Comparison of ENCODE assay signal across 12 cellular contexts in the genomic region with DNA sequence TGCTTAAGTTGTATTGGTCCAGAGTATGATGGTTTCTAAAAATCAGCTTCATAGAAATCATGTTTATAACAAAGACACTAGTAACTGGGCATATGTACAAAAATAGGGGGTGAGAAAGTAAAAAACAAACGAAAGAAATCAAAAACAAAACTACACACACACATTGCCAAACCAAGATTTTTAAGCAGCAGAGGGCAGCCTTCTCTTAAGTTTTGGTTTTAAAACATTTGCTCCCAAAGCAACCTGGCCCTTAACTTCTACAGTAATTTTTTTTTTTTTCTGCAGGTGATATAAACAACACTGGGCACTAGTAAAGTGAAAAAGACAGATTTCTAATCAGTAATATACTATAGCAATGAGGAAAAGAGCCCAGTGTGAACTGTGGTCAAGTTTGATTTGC. TPM values are rescaled to one million over a fixed set of nuclear protein-coding genes. Genes with fewer than 3 reads are reported as not detected.
DNase-seq lines count a peak whose midpoint lies in the region; ATAC-seq and TF ChIP-seq lines count a peak whose summit lies in the region.
"Had no signal": no experiment of that assay in that cellular context is flagged by ENCODE, and none has a peak within 500 bp of the region (broad histone marks: within the 10 kb centered on the region; RNA-seq: fewer than 3 reads in every experiment).

No MANE protein-coding gene starts in this region.

- no peaks in the 10 kb centered on the region for H3K4me1 ChIP-seq in right lobe of liver
- no peaks in the 10 kb centered on the region for H3K4me1 ChIP-seq in thyroid gland

- intact Hi-C loops in right lobe of liver (cut with DNase I) (no loop called here), posterior cingulate gyrus (cut with DNase I) (loop anchor here (5.0 kb wide), 2 partner anchors 375 to 530 kb away; no protein-coding TSS in a partner anchor), thyroid gland (cut with DNase I) (no loop called here)

- H3K27me3 ChIP-seq in WERI-Rb-1 (ENCODE audit: insufficient read depth, low read depth, severe bottlenecking) (no peaks in the 10 kb centered on the region), right lobe of liver (no peaks in the 10 kb centered on the region), thyroid gland (no peaks in the 10 kb centered on the region)

- H3K36me3 ChIP-seq in WERI-Rb-1 (no peaks in the 10 kb centered on the region), right lobe of liver (no peaks in the 10 kb centered on the region), thyroid gland (no peaks in the 10 kb centered on the region)

- TF ChIP-seq POLR2A in right lobe of liver (IDR thresholded peaks at IDR 0.05) (no peak), thyroid gland (IDR thresholded peaks at IDR 0.05) (no peak)

- peaks cover 7% of the 10 kb centered on the region for H3K36me3 Mint-ChIP-seq in HFFc6 (ENCODE audit: low read depth)

- WGBS in right lobe of liver (ENCODE audit: insufficient coverage, low coverage, low lambda C conversion rate, missing lambda C conversion rate), result 5% methylated on average over 1 of the region's 1 CpG
- 25 to 35% methylated on average over 1 of the region's 1 CpG for WGBS in thyroid gland, 2 donors

- H3K4me3 ChIP-seq in WERI-Rb-1 (ENCODE audit: low read depth, low read length), result no peak overlapping the region
- H3K4me3 ChIP-seq in right lobe of liver, result no peak overlapping the region
- H3K4me3 ChIP-seq in thyroid gland (replicated peaks in 1 of 3), result no peak overlapping the region

- peaks cover 5% of the 10 kb centered on the region for H3K9me3 ChIP-seq in WERI-Rb-1 (ENCODE audit: severe bottlenecking)
- no peaks in the 10 kb centered on the region for H3K9me3 ChIP-seq in right lobe of liver
- H3K9me3 ChIP-seq in thyroid gland, result no peaks in the 10 kb centered on the region

- no peak overlapping the region for H3K4me3 Mint-ChIP-seq in HFFc6

- no peaks in the 10 kb centered on the region for H3K27me3 Mint-ChIP-seq in HFFc6 (ENCODE audit: insufficient read depth)

- H3K4me1 Mint-ChIP-seq in HFFc6 (ENCODE audit: low read depth), result peaks cover 6% of the 10 kb centered on the region; the same call in 1 of the 2 replicates

- peaks cover 16% of the 10 kb centered on the region; the same call in 1 of the 2 replicates for H3K9me3 Mint-ChIP-seq in HFFc6

- peak in 1 of 4 donors; percentile 37 for ATAC-seq in right lobe of liver
- ATAC-seq in HG03469 (IDR thresholded peaks at IDR 0.05; ENCODE audit: unreplicated experiment), result no peak

- H3K27ac ChIP-seq in C4-2B (no peak overlapping the region), WERI-Rb-1 (no peak overlapping the region), right lobe of liver (no peak overlapping the region), thyroid gland (no peak overlapping the region)

- DNase-seq in HFFc6 (no peak), WERI-Rb-1 (no peak), right lobe of liver (no peak), NCI-H2029 treated with DMSO at 0.1 percent for 48 hours (lab: John Stamatoyannopoulos, UW) (no peak), posterior cingulate gyrus (no peak), thyroid gland (no peak)
- DNase-seq: DMS79; NCI-H1048; stimulated activated CD8-positive, alpha-beta memory T cell treated with anti-CD3 and anti-CD28 coated beads, Interleukin-4, amount 100 ng/mL, for 48 hours; T1000 had no signal

- H3K27ac Mint-ChIP-seq in HFFc6, result no peak overlapping the region

- TF ChIP-seq CTCF in C4-2B (conservative IDR thresholded peaks at IDR 0.05), result peak; percentile 50
- TF ChIP-seq CTCF in HFFc6 (IDR thresholded peaks at IDR 0.05), result peak; percentile 45; the same call in 1 of the 2 replicates
- peak; percentile 34; the same call in 1 of the 2 replicates for TF ChIP-seq CTCF in WERI-Rb-1 (IDR thresholded peaks at IDR 0.05; ENCODE audit: low read depth, low read length)
- peak; percentile 18 to 37 (median 32) for TF ChIP-seq CTCF in right lobe of liver (IDR thresholded peaks at IDR 0.05)
- TF ChIP-seq CTCF in thyroid gland (IDR thresholded peaks at IDR 0.05), result no peak

RNA-seq across cellular contexts. Expression of a gene that starts 13.5 kb away (rescaled TPM):
- not detected for total RNA-seq in HFFc6 (2021; fragmentation: NEBNext Ultra II Directional; extraction: Animal tissue kit (Norgen Biotek cat#: 25700))
- total RNA-seq in right lobe of liver, result under 1 TPM in 4 of 6 experiments, not detected in 2; 0.07 to 0.74 (median 0.29) TPM
- under 1 TPM in 2 of 4 donors, not detected in 2; 0.27 to 0.45 TPM for total RNA-seq in thyroid gland

RNA-seq across cellular contexts. Expression of a gene that starts 17.9 kb away (rescaled TPM):
- total RNA-seq in HFFc6 (2021; fragmentation: NEBNext Ultra II Directional; extraction: Animal tissue kit (Norgen Biotek cat#: 25700)), result 10 to 100 TPM; 50.4 to 80.1 (median 71.3) TPM
- 10 to 100 TPM in 5 of 6 experiments, 1 to 10 TPM in 1; 9.3 to 54.7 (median 22.8) TPM for total RNA-seq in right lobe of liver
- total RNA-seq in thyroid gland, result 10 to 100 TPM; 34.9 to 59.3 (median 40.8) TPM

Comparison
In these comparisons a context has a peak if more than half of its experiments do, and no peak if none do; other contexts are left out.
1. CTCF ChIP-seq: peak in C4-2B (single experiment), HFFc6 (single experiment), WERI-Rb-1 (single experiment) and right lobe of liver (4 of 4); none in thyroid gland (0 of 6).